Comparison of ENCODE assay signal across 16 cellular contexts in genomic region chr5:13956441-13956840, GRCh38. TPM values are rescaled to one million over a fixed set of nuclear protein-coding genes. Genes with fewer than 3 reads are reported as not detected.
"Had no signal": no experiment of that assay in that cellular context is flagged by ENCODE, and none has a peak within 500 bp of the region (broad histone marks: within the 10 kb centered on the region; RNA-seq: fewer than 3 reads in every experiment).

No MANE protein-coding gene starts in this region.

- H3K4me1 Mint-ChIP-seq: naive thymus-derived CD8-positive, alpha-beta T cell had no signal

- H3K4me3 Mint-ChIP-seq: immature natural killer cell; naive thymus-derived CD8-positive, alpha-beta T cell; stimulated activated naive CD8-positive, alpha-beta T cell treated with anti-CD3 and anti-CD28 coated beads, Interleukin-15, Interleukin-2, amounts not matched to agents 100 ng/mL and 50 ng/mL, for 24 hours had no signal

- H3K27ac Mint-ChIP-seq: activated naive CD4-positive, alpha-beta T cell treated with anti-CD3 and anti-CD28 coated beads, Interleukin-2, amount 50 U/mL, for 72 hours; immature natural killer cell; naive thymus-derived CD8-positive, alpha-beta T cell; stimulated activated naive CD8-positive, alpha-beta T cell treated with anti-CD3 and anti-CD28 coated beads, Interleukin-15, Interleukin-2, amounts not matched to agents 100 ng/mL and 50 ng/mL, for 24 hours had no signal

- H3K36me3 Mint-ChIP-seq: activated naive CD4-positive, alpha-beta T cell treated with anti-CD3 and anti-CD28 coated beads, Interleukin-2, amount 50 U/mL, for 72 hours; immature natural killer cell; naive thymus-derived CD8-positive, alpha-beta T cell had no signal

- H3K27me3 Mint-ChIP-seq: stimulated activated naive CD8-positive, alpha-beta T cell treated with anti-CD3 and anti-CD28 coated beads, Interleukin-15, Interleukin-2, amounts not matched to agents 100 ng/mL and 50 ng/mL, for 24 hours had no signal

- DNase-seq: activated gamma-delta T cell treated with Interleukin-2 at 50 U/mL for 16 hours; activated T-cell treated with anti-CD3 and anti-CD28 coated beads, Interleukin-2, amount 50 U/mL, for 1 hour; aorta; central memory CD4-positive, alpha-beta T cell; effector memory CD4-positive, alpha-beta T cell; glutamatergic neuron; immature natural killer cell; lower lobe of right lung; naive thymus-derived CD8-positive, alpha-beta T cell; psoas muscle; right cardiac atrium; stimulated activated CD4-positive, alpha-beta T cell treated with anti-CD3 and anti-CD28 coated beads, Interleukin-1b, Interleukin-23, amount 100 ng/mL, for 48 hours; tibial artery had no signal

- H3K9me3 Mint-ChIP-seq: immature natural killer cell had no signal

RNA-seq across cellular contexts. Expression of gene DNAH5, which starts 12.0 kb away (rescaled TPM):
- total RNA-seq: activated naive CD4-positive, alpha-beta T cell treated with anti-CD3 and anti-CD28 coated beads, Interleukin-2, amount 50 U/mL, for 72 hours; naive thymus-derived CD8-positive, alpha-beta T cell; T-helper 2 cell treated with Interferon-gamma antibody and Interleukin-4, amounts not matched to agents 100 ng/mL and 5 ng/mL, for 36 hours had no signal
